ENCODE assay signal across 24 cellular contexts in genomic region chr5:62083661-62084060, GRCh38.
"Had no signal": no experiment of that assay in that cellular context is flagged by ENCODE, and none has a peak within 500 bp of the region (broad histone marks: within the 10 kb centered on the region; RNA-seq: fewer than 3 reads in every experiment).

No MANE protein-coding gene starts in this region.

- DNase-seq: activated CD4-positive, alpha-beta T cell treated with anti-CD3 and anti-CD28 coated beads for 4 hours; activated CD8-positive, alpha-beta memory T cell treated with anti-CD3 and anti-CD28 coated beads, Interleukin-2, amount 50 U/mL, for 48 hours; activated CD8-positive, alpha-beta T cell treated with anti-CD3 and anti-CD28 coated beads for 36 hours; activated gamma-delta T cell; activated naive CD4-positive, alpha-beta T cell treated with anti-CD3 and anti-CD28 coated beads for 36 hours; activated T-cell treated with anti-CD3 and anti-CD28 coated beads, Interleukin-2, amount 50 U/mL, for 1 hour; cerebellar nuclear complex; Kasumi-1; NCI-H1048; NCI-H146; NCI-H187 treated with DMSO at 0.1 percent for 48 hours; NCI-H2081 treated with DMSO at 0.1 percent for 48 hours; NCI-H2227 treated with DMSO at 0.1 percent for 48 hours; NCI-H446 treated with DMSO at 0.1 percent for 48 hours; NCI-H82; RPMI8226; SHP77; SW 1271 had no signal

- H3K27me3 Mint-ChIP-seq: activated CD8-positive, alpha-beta T cell treated with anti-CD3 and anti-CD28 coated beads for 36 hours; activated naive CD8-positive, alpha-beta T cell; brain had no signal

- ATAC-seq: activated CD4-positive, CD25-positive, alpha-beta regulatory T cell treated with anti-CD3 and anti-CD28 coated beads, Interleukin-2, amount 50 U/mL, for 24 hours; activated CD8-positive, alpha-beta T cell treated with anti-CD3 and anti-CD28 coated beads for 36 hours; K562 had no signal

- H3K36me3 Mint-ChIP-seq: activated naive CD8-positive, alpha-beta T cell; brain had no signal

- H3K27ac Mint-ChIP-seq: activated CD8-positive, alpha-beta T cell treated with anti-CD3 and anti-CD28 coated beads for 36 hours; activated naive CD4-positive, alpha-beta T cell treated with anti-CD3 and anti-CD28 coated beads for 36 hours; activated naive CD8-positive, alpha-beta T cell; T-helper 1 cell treated with Interleukin-12 subunit alpha and Interleukin-12 subunit beta and Interleukin-4 antibody, amounts not matched to agents 30 μg/mL and 1 μg/mL, for 36 hours had no signal

- H3K27ac ChIP-seq: SJSA1 had no signal

- H3K9me3 ChIP-seq: SJSA1 had no signal

- H3K4me3 Mint-ChIP-seq: activated CD8-positive, alpha-beta T cell treated with anti-CD3 and anti-CD28 coated beads for 36 hours; activated naive CD4-positive, alpha-beta T cell treated with anti-CD3 and anti-CD28 coated beads for 36 hours; activated naive CD8-positive, alpha-beta T cell; T-helper 1 cell treated with Interleukin-12 subunit alpha and Interleukin-12 subunit beta and Interleukin-4 antibody, amounts not matched to agents 30 μg/mL and 1 μg/mL, for 36 hours had no signal

- H3K4me3 ChIP-seq: K562, SJSA1 had no signal

- H3K9me3 Mint-ChIP-seq: activated CD8-positive, alpha-beta T cell treated with anti-CD3 and anti-CD28 coated beads for 36 hours; activated naive CD4-positive, alpha-beta T cell treated with anti-CD3 and anti-CD28 coated beads for 36 hours; brain; T-helper 1 cell treated with Interleukin-12 subunit alpha and Interleukin-12 subunit beta and Interleukin-4 antibody, amounts not matched to agents 30 μg/mL and 1 μg/mL, for 36 hours had no signal

- H3K4me1 ChIP-seq: SJSA1 had no signal

- H3K27me3 ChIP-seq: SJSA1 had no signal

- H3K36me3 ChIP-seq: SJSA1 had no signal
